Comparison of ENCODE assay signal across 8 cellular contexts in the genomic region with DNA sequence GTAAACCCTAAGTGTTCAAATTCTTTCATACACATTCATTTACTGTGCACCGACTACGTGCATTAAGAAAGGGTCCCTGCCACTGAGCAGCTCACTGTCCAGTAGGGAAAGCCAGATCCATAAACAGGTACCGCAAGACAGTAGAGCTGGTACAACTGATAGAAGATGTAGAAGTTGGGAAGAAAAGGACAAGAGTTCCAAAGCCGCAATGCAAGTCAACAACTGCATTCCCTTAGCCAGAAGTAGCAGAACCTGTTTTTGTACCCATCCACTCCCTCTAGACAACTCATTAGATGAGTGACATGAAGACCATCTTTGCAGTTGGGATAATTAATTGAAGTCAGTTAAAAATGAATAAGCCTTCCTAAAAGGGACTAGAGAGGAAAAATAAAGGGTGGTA. TPM values are rescaled to one million over a fixed set of nuclear protein-coding genes. Genes with fewer than 3 reads are reported as not detected.
DNase-seq lines count a peak whose midpoint lies in the region; ATAC-seq and TF ChIP-seq lines count a peak whose summit lies in the region.

No MANE protein-coding gene starts in this region.

- intact Hi-C loops in activated CD4-positive, alpha-beta T cell treated with anti-CD3 and anti-CD28 coated beads, Interleukin-2, amount 10 ng/mL, durations not matched to agents 24 days and 14 days (cut with micrococcal nuclease), result no loop called here

- H2AFZ ChIP-seq in fibroblast of lung (ENCODE audit: low read length), result no peak overlapping the region

- peaks cover 3% of the 10 kb centered on the region for H3K27me3 Mint-ChIP-seq in activated CD4-positive, alpha-beta T cell treated with anti-CD3 and anti-CD28 coated beads, Interleukin-2, amount 10 ng/mL, durations not matched to agents 24 days and 14 days
- H3K27me3 Mint-ChIP-seq in stimulated activated memory B cell treated with anti-CD40 and anti-IgM and Interleukin-4, amounts not matched to agents 10 μg/mL and 1 μg/mL and 100 μg/mL, for 72 hours, result no peaks in the 10 kb centered on the region

- H3K4me3 Mint-ChIP-seq in activated CD4-positive, alpha-beta T cell treated with anti-CD3 and anti-CD28 coated beads, Interleukin-2, amount 10 ng/mL, durations not matched to agents 24 days and 14 days, result peak overlapping the region; percentile 97
- peak overlapping the region; percentile 81 for H3K4me3 Mint-ChIP-seq in stimulated activated memory B cell treated with anti-CD40 and anti-IgM and Interleukin-4, amounts not matched to agents 10 μg/mL and 1 μg/mL and 100 μg/mL, for 72 hours

- no peak for TF ChIP-seq CTCF in RWPE2 (IDR thresholded peaks at IDR 0.05; ENCODE audit: poor library complexity, severe bottlenecking)
- TF ChIP-seq CTCF in fibroblast of lung (conservative IDR thresholded peaks at IDR 0.05 in 1 of 2, IDR thresholded peaks at IDR 0.05 in 1 of 2; ENCODE audit: low read depth in 1 of 2, low read length in 2 of 2), result no peak

- peak overlapping the region; percentile 92 for H3K4me2 ChIP-seq in fibroblast of lung (ENCODE audit: extremely low read depth, insufficient read depth, low read length)

- peak overlapping the region; percentile 95 for H3K27ac Mint-ChIP-seq in activated CD4-positive, alpha-beta T cell treated with anti-CD3 and anti-CD28 coated beads, Interleukin-2, amount 10 ng/mL, durations not matched to agents 24 days and 14 days
- H3K27ac Mint-ChIP-seq in stimulated activated memory B cell treated with anti-CD40 and anti-IgM and Interleukin-4, amounts not matched to agents 10 μg/mL and 1 μg/mL and 100 μg/mL, for 72 hours, result peak overlapping the region; percentile 96

- peaks cover 11% of the 10 kb centered on the region for H3K36me3 Mint-ChIP-seq in activated CD4-positive, alpha-beta T cell treated with anti-CD3 and anti-CD28 coated beads, Interleukin-2, amount 10 ng/mL, durations not matched to agents 24 days and 14 days (ENCODE audit: low read depth)
- peaks cover 2% of the 10 kb centered on the region for H3K36me3 Mint-ChIP-seq in stimulated activated memory B cell treated with anti-CD40 and anti-IgM and Interleukin-4, amounts not matched to agents 10 μg/mL and 1 μg/mL and 100 μg/mL, for 72 hours

- no peak for DNase-seq in activated CD4-positive, alpha-beta T cell treated with anti-CD3 and anti-CD28 coated beads, Interleukin-2, amount 10 ng/mL, durations not matched to agents 24 days and 14 days
- no peak for DNase-seq in activated CD4-positive, alpha-beta T cell treated with anti-CD3 and anti-CD28 coated beads, Interleukin-2, amount 50 U/mL, for 48 hours
- DNase-seq in RWPE2 (ENCODE audit: low spot score) (no peak), fibroblast of lung (ENCODE audit: low read depth in 2 of 2) (no peak)

- H3K4me3 ChIP-seq in RWPE2 (ENCODE audit: severe bottlenecking), result peak overlapping the region; percentile 79
- peak overlapping the region; percentile 61 to 81 (median 70) for H3K4me3 ChIP-seq in fibroblast of lung (replicated peaks in 1 of 4; ENCODE audit: control extremely low read depth in 1 of 4, insufficient read depth in 1 of 4, low read depth in 3 of 4, low read length in 4 of 4)

- H3K27me3 ChIP-seq in RWPE2 (ENCODE audit: insufficient read depth, poor library complexity, severe bottlenecking) (no peaks in the 10 kb centered on the region), fibroblast of lung (ENCODE audit: control insufficient read depth, insufficient read depth, low read length) (no peaks in the 10 kb centered on the region)

- no peaks in the 10 kb centered on the region for H4K20me1 ChIP-seq in fibroblast of lung (ENCODE audit: control insufficient read depth, extremely low read depth, insufficient read depth, low read length)

- H3K4me1 ChIP-seq in RWPE2 (ENCODE audit: insufficient read depth, poor library complexity, severe bottlenecking) (peaks cover 7% of the 10 kb centered on the region), fibroblast of lung (ENCODE audit: control insufficient read depth, extremely low read depth, insufficient read depth, low read length) (peaks cover 4% of the 10 kb centered on the region)

- 0 out of 3 replicates have a peak, but pooled peaks have one; percentile 9 for ATAC-seq in RWPE2 (ENCODE audit: low read depth)
- ATAC-seq in stimulated activated memory B cell treated with anti-CD40 and anti-IgM and Interleukin-4, amounts not matched to agents 10 μg/mL and 1 μg/mL and 100 μg/mL, for 72 hours, result no peak
- ATAC-seq in HG02840 (IDR thresholded peaks at IDR 0.05; ENCODE audit: low FRiP score, unreplicated experiment), result no peak
- no peak for ATAC-seq in HG02981 (IDR thresholded peaks at IDR 0.05; ENCODE audit: unreplicated experiment)
- no peak for ATAC-seq in HG03039 (IDR thresholded peaks at IDR 0.05; ENCODE audit: unreplicated experiment)

- H3K36me3 ChIP-seq in RWPE2 (ENCODE audit: low read depth) (peaks cover 22% of the 10 kb centered on the region), fibroblast of lung (ENCODE audit: control insufficient read depth, insufficient read depth, low read length) (no peaks in the 10 kb centered on the region)

- no peak overlapping the region for H3K9ac ChIP-seq in fibroblast of lung (ENCODE audit: insufficient read depth, low read length)

- peak overlapping the region; percentile 85 for H3K27ac ChIP-seq in RWPE2 (ENCODE audit: poor library complexity, severe bottlenecking)
- no peak overlapping the region for H3K27ac ChIP-seq in fibroblast of lung (ENCODE audit: insufficient read depth, low read length)

- H3K79me2 ChIP-seq in fibroblast of lung (ENCODE audit: control insufficient read depth, insufficient read depth, low read length), result peaks cover 41% of the 10 kb centered on the region

- peaks cover 38% of the 10 kb centered on the region for H3K4me1 Mint-ChIP-seq in activated CD4-positive, alpha-beta T cell treated with anti-CD3 and anti-CD28 coated beads, Interleukin-2, amount 10 ng/mL, durations not matched to agents 24 days and 14 days
- H3K4me1 Mint-ChIP-seq in stimulated activated memory B cell treated with anti-CD40 and anti-IgM and Interleukin-4, amounts not matched to agents 10 μg/mL and 1 μg/mL and 100 μg/mL, for 72 hours, result peaks cover 45% of the 10 kb centered on the region

- H3K9me3 ChIP-seq in RWPE2 (ENCODE audit: severe bottlenecking) (no peaks in the 10 kb centered on the region), fibroblast of lung (ENCODE audit: control insufficient read depth, insufficient read depth, low read depth, low read length) (no peaks in the 10 kb centered on the region)

- H3K9me3 Mint-ChIP-seq in activated CD4-positive, alpha-beta T cell treated with anti-CD3 and anti-CD28 coated beads, Interleukin-2, amount 10 ng/mL, durations not matched to agents 24 days and 14 days, result no peaks in the 10 kb centered on the region
- H3K9me3 Mint-ChIP-seq in stimulated activated memory B cell treated with anti-CD40 and anti-IgM and Interleukin-4, amounts not matched to agents 10 μg/mL and 1 μg/mL and 100 μg/mL, for 72 hours, result no peaks in the 10 kb centered on the region

RNA-seq across cellular contexts. Expression of a gene that starts 1.3 kb away (rescaled TPM):
- total RNA-seq in activated CD4-positive, alpha-beta T cell treated with anti-CD3 and anti-CD28 coated beads, Interleukin-2, amount 10 ng/mL, durations not matched to agents 24 days and 14 days, result 55.4 and 58.6 TPM in 2 replicates
- 12.8 and 14.7 TPM in 2 replicates for total RNA-seq in fibroblast of lung
- 17.9 and 19.1 TPM in 2 replicates for polyA plus RNA-seq in fibroblast of lung
- polyA plus RNA-seq in fibroblast of lung (2012), result 7.9 and 9.5 TPM in 2 replicates
- 11.4 and 15.2 TPM in 2 replicates for polyA minus RNA-seq in fibroblast of lung (ENCODE audit: low replicate concordance)

RNA-seq across cellular contexts. Expression of a gene that starts 14.6 kb away (rescaled TPM):
- 87.3 and 93.2 TPM in 2 replicates for total RNA-seq in activated CD4-positive, alpha-beta T cell treated with anti-CD3 and anti-CD28 coated beads, Interleukin-2, amount 10 ng/mL, durations not matched to agents 24 days and 14 days
- 87.1 and 98.9 TPM in 2 replicates for total RNA-seq in fibroblast of lung
- polyA plus RNA-seq in fibroblast of lung, result 87.6 and 88.4 TPM in 2 replicates
- 64.1 and 66.1 TPM in 2 replicates for polyA plus RNA-seq in fibroblast of lung (2012)
- 106 and 147 TPM in 2 replicates for polyA minus RNA-seq in fibroblast of lung (ENCODE audit: low replicate concordance)

RNA-seq across cellular contexts. Expression of a gene that starts 52.8 kb away (rescaled TPM):
- 30.0 and 35.8 TPM in 2 replicates for total RNA-seq in activated CD4-positive, alpha-beta T cell treated with anti-CD3 and anti-CD28 coated beads, Interleukin-2, amount 10 ng/mL, durations not matched to agents 24 days and 14 days
- total RNA-seq in fibroblast of lung, result 13.1 and 23.8 TPM in 2 replicates
- polyA plus RNA-seq in fibroblast of lung, result 32.8 and 35.0 TPM in 2 replicates
- polyA plus RNA-seq in fibroblast of lung (2012), result 28.4 and 38.2 TPM in 2 replicates
- polyA minus RNA-seq in fibroblast of lung (ENCODE audit: low replicate concordance), result 25.0 and 25.3 TPM in 2 replicates
